8 cellular contexts compared by ENCODE assay signal in the genomic region with DNA sequence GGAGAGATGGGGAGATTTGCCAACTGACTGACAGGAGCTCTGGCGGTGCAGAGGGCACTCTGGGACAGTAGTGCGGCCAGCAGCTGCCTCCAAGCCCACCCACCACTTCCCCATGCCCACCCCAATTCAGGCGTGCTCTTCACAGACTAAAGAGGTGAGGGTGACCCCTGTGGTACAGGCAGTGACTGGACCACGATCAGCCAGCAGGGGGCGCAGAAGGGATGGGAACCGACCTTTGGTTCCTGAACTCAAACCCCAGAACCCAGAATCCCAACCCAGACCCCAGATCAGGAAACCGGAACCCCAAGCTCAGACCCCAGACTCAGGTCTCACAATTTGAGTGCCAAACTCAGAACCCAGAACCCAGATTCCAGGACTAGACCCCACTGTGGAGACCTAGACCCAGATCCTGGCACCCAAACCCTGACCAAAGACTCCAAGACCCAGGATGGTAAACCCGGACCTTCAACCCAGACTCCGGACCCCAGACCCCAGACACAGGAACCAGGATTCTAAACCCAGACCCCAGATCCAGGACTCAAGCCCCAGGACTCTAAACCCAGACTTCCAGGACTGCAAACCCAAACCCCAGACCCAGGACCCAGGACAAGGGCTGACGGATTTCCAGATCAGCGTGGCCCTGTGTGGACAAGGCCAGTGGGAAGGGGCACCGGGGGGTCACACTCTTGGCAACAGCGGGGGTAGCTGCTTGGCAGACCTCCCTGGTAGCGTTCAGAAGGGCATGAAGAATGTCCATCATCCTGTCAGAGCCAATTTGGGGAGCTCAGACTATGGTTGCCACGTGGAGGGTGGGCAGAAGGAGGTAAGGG. TPM values are rescaled to one million over a fixed set of nuclear protein-coding genes. Genes with fewer than 3 reads are reported as not detected.
A peak's percentile ranks its signal among the peaks of the same experiment; 100 is the strongest.
DNase-seq lines count a peak whose midpoint lies in the region; ATAC-seq and TF ChIP-seq lines count a peak whose summit lies in the region.

No MANE protein-coding gene starts in this region.

- no peaks in the 10 kb centered on the region for H3K79me2 ChIP-seq in Karpas-422 (ENCODE audit: low read length)

- H3K9ac ChIP-seq in Karpas-422 (ENCODE audit: low read length) = no peak overlapping the region

- peak; percentile 82 to 90 for TF ChIP-seq CTCF in left lung (IDR thresholded peaks at IDR 0.05)

- no peaks in the 10 kb centered on the region for H4K20me1 ChIP-seq in Karpas-422 (ENCODE audit: insufficient read depth, low read depth, low read length)

- H3K4me3 ChIP-seq in Karpas-422 (ENCODE audit: low read length) (no peak overlapping the region), left lung (no peak overlapping the region)

- peak; percentile 74 for ATAC-seq in left lung

- no peaks in the 10 kb centered on the region for H3K9me2 ChIP-seq in Karpas-422 (replicated peaks; ENCODE audit: insufficient read depth, low read length)

- DNase-seq in Daoy (ENCODE audit: low read depth) (peak; percentile 58), Karpas-422 (peak; percentile 91), left lung (peak; percentile 78 to 96), islet precursor cell (no peak), OCI-M2 (lab: John Stamatoyannopoulos, UW; ENCODE audit: unreplicated experiment) (no peak)
- peak; percentile 82 to 85 for DNase-seq in activated CD4-positive, alpha-beta T cell treated with anti-CD3 and anti-CD28 coated beads for 24 hours (ENCODE audit: low read depth in 2 of 2)
- peak; percentile 54 for DNase-seq in central memory CD4-positive, alpha-beta T cell
- DNase-seq in stimulated activated CD4-positive, alpha-beta T cell treated with anti-CD3 and anti-CD28 coated beads, TNF-alpha, amount 100 ng/mL, for 1 hour (ENCODE audit: low read depth in 3 of 3, low spot score in 1 of 3) = peak; percentile 54 to 84 (median 69)

- no peak overlapping the region for H2AFZ ChIP-seq in Karpas-422 (ENCODE audit: low read length)

- H3K27me3 ChIP-seq in Karpas-422 (ENCODE audit: low read length) = no peaks in the 10 kb centered on the region
- H3K27me3 ChIP-seq in left lung = no peaks in the 10 kb centered on the region

- H3K27ac ChIP-seq in Karpas-422 (ENCODE audit: low read length) (no peak overlapping the region), left lung (peak overlapping the region; percentile 41 to 51)

- no peaks in the 10 kb centered on the region for H3K36me3 ChIP-seq in Karpas-422 (ENCODE audit: insufficient read depth, low read length)
- no peaks in the 10 kb centered on the region for H3K36me3 ChIP-seq in left lung

- H3K4me1 ChIP-seq in Karpas-422 (ENCODE audit: low read length) (no peaks in the 10 kb centered on the region), left lung (peaks cover 11 to 37% of the 10 kb centered on the region in 2 donors)

- no peaks in the 10 kb centered on the region for H3K9me3 ChIP-seq in Karpas-422 (ENCODE audit: low read length)
- no peaks in the 10 kb centered on the region for H3K9me3 ChIP-seq in left lung

- intact Hi-C loops in left lung (cut with DNase I) = no loop called here

- no peak overlapping the region for H3K4me2 ChIP-seq in Karpas-422 (ENCODE audit: low read depth, low read length, poor library complexity, severe bottlenecking)

RNA-seq across cellular contexts. Expression of gene MYL3, which starts 3.7 kb away (rescaled TPM):
- total RNA-seq in Daoy (2014; rRNA removed; shearing (Covaris generic)) = not detected in 2 replicates
- total RNA-seq in Karpas-422 (2014; rRNA removed; shearing (Covaris generic); ENCODE audit: low replicate concordance) = not detected in 2 replicates
- 1 to 10 TPM; 3.1 to 4.9 TPM for total RNA-seq in left lung

RNA-seq across cellular contexts. Expression of gene PTH1R, which starts 10.6 kb away (rescaled TPM):
- not detected in 2 replicates for total RNA-seq in Daoy (2014; rRNA removed; shearing (Covaris generic))
- not detected in 2 replicates for total RNA-seq in Karpas-422 (2014; rRNA removed; shearing (Covaris generic); ENCODE audit: low replicate concordance)
- total RNA-seq in left lung = 10 to 100 TPM; 12.0 to 22.8 TPM

Comparison
In these comparisons a context has a peak if more than half of its experiments do, and no peak if none do; other contexts are left out.
1. DNase-seq: peak in Daoy (single experiment), Karpas-422 (single experiment), activated CD4-positive, alpha-beta T cell treated with anti-CD3 and anti-CD28 coated beads for 24 hours (2 of 2), central memory CD4-positive, alpha-beta T cell (single experiment), left lung (2 of 2) and stimulated activated CD4-positive, alpha-beta T cell treated with anti-CD3 and anti-CD28 coated beads, TNF-alpha, amount 100 ng/mL, for 1 hour (3 of 3); none in islet precursor cell (single experiment) and OCI-M2 (single experiment).
2. RNA of gene PTH1R, which starts 10.6 kb away (total RNA-seq): 12.0 to 22.8 TPM in left lung; not detected in Daoy and not detected in Karpas-422; every median in the first group is over 10 times any median in the second.